In the genomic region with DNA sequence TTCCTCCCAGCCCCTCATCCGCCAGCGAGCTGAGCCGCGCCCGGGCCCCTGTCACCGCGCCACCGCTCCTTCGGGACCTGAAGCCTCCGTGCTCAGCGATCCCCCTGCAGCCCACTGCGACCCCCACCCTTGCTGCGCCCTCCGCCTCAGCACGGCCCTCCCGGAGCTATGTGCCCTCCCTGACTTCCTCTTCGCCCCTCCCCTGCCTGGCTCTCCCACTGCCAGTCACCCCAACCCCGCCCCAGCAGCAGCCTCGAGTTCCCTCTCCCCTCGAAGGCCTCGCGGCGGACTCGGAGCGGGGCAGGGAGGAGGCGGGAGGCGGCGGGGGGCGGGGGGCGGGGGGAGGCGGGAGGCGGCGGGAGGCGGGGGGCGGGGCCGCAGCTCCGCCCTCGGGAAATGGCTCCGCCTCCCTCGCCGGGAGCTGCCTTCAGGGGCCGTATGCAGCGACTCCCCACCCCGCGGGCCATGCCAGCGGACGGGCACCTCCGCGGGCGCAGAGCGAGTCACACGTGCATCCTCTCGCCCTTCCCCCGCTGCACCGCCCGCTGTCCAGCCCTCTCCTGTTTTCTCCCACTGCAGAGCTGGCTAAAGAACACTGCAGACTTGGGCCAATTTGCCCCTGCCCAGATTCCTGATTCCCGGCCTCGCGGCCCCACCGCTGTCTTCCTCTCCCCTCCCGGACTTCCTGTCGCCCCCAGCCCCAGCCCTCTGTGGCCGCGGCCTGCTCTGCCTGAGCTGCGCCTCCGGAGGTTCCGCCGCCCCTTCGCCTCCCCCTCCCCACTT, we compare ENCODE assay signal across 8 cellular contexts. TPM values are rescaled to one million over a fixed set of nuclear protein-coding genes. Genes with fewer than 3 reads are reported as not detected.
DNase-seq lines count a peak whose midpoint lies in the region; ATAC-seq, FAIRE-seq and TF ChIP-seq lines count a peak whose summit lies in the region.

No MANE protein-coding gene starts in this region.

- H3K27me3 ChIP-seq in keratinocyte (ENCODE audit: control insufficient read depth, extremely low read depth, insufficient read depth, low read length), result no peaks in the 10 kb centered on the region

- dilution Hi-C loops in keratinocyte (cut with MboI; ENCODE audit: extremely low pct_ligation_motif_present, low sequenced_read_pairs), result no loop called here

- FAIRE-seq in GM12892 (lab: Jason Lieb, UNC) (peak; percentile 9), keratinocyte (lab: Jason Lieb, UNC) (no peak)

- DNase-seq in GM12892 (ENCODE audit: insufficient read length) (peak; percentile 80), NCI-H2196 treated with DMSO at 0.1 percent for 48 hours (lab: John Stamatoyannopoulos, UW; ENCODE audit: unreplicated experiment) (peak; percentile 69), caudate nucleus (lab: John Stamatoyannopoulos, UW) (peak in 60 of 61 donors; percentile 58 to 99 (median 93)), keratinocyte (ENCODE audit: low read depth, low spot score) (peak; percentile 49)
- DNase-seq in activated CD4-positive, CD25-positive, alpha-beta regulatory T cell (lab: John Stamatoyannopoulos, UW), result peak; percentile 48 to 71 (median 61)
- DNase-seq in stimulated activated CD4-positive, alpha-beta T cell treated with anti-CD3 and anti-CD28 coated beads, Interleukin-12 subunit alpha, Interleukin-12 subunit beta, amount 100 ng/mL, for 24 hours (ENCODE audit: low read depth in 2 of 2), result peak; percentile 45 to 68

- no peaks in the 10 kb centered on the region for H4K20me1 ChIP-seq in keratinocyte (ENCODE audit: control insufficient read depth, extremely low read depth, insufficient read depth, low read length)

- no peak for TF ChIP-seq CTCF in keratinocyte (optimal IDR thresholded peaks at IDR 0.05 in 1 of 3, IDR thresholded peaks at IDR 0.05 in 1 of 3, conservative IDR thresholded peaks at IDR 0.05 in 1 of 3; ENCODE audit: extremely low read depth in 1 of 3, insufficient read depth in 2 of 3, low read length in 3 of 3)

- peaks cover 15% of the 10 kb centered on the region for H3K4me1 ChIP-seq in keratinocyte (ENCODE audit: control insufficient read depth, extremely low read depth, insufficient read depth, low read length)

- no peaks in the 10 kb centered on the region for H3K36me3 ChIP-seq in keratinocyte (ENCODE audit: control insufficient read depth in 2 of 2, extremely low read depth in 1 of 2, insufficient read depth in 2 of 2, low read length in 2 of 2)

- H3K27ac ChIP-seq in caudate nucleus (ENCODE audit: low read depth, low read length) (peak overlapping the region; percentile 98), keratinocyte (ENCODE audit: control insufficient read depth, insufficient read depth, low read length) (peak overlapping the region; percentile 56)

- H3K4me3 ChIP-seq in keratinocyte (ENCODE audit: control insufficient read depth in 2 of 3, extremely low read depth in 1 of 3, insufficient read depth in 2 of 3, low read depth in 1 of 3, low read length in 3 of 3), result peak overlapping the region in 1 of 3 experiments; percentile 28

- H3K4me2 ChIP-seq in keratinocyte (ENCODE audit: control insufficient read depth, extremely low read depth, insufficient read depth, low read depth, low read length), result peak overlapping the region; percentile 27

- no peaks in the 10 kb centered on the region for H3K9me1 ChIP-seq in keratinocyte (ENCODE audit: control insufficient read depth, extremely low read depth, insufficient read depth, low read length)

- ATAC-seq in HG03103 (IDR thresholded peaks at IDR 0.05; ENCODE audit: low read depth, unreplicated experiment) (peak; percentile 70), HG03139 (IDR thresholded peaks at IDR 0.05; ENCODE audit: unreplicated experiment) (no peak)

- H2AFZ ChIP-seq in keratinocyte (ENCODE audit: control insufficient read depth, low read length), result no peak overlapping the region

- H3K79me2 ChIP-seq in keratinocyte (ENCODE audit: control insufficient read depth, insufficient read depth, low read length), result no peaks in the 10 kb centered on the region

- no peaks in the 10 kb centered on the region for H3K9me3 ChIP-seq in keratinocyte (ENCODE audit: control insufficient read depth, low read depth, low read length)

- peak; percentile 39; the same call in 1 of the 2 replicates for TF ChIP-seq POLR2A in GM12892 (IDR thresholded peaks at IDR 0.05; ENCODE audit: low read depth, low read length)

- H3K9ac ChIP-seq in keratinocyte (ENCODE audit: control insufficient read depth, extremely low read depth, insufficient read depth, low read length), result peak overlapping the region; percentile 52

RNA-seq across cellular contexts. Expression of gene ADIPOR2, which starts 29.1 kb away (rescaled TPM):
- polyA plus RNA-seq in GM12892 (2012; ENCODE audit: missing spikeins), result 32.6 TPM
- polyA plus RNA-seq in keratinocyte, result 35.7 to 59.4 TPM (median 41.4 TPM) in 3 replicates
- 12.5 TPM for polyA plus RNA-seq in keratinocyte (2011; ENCODE audit: low read depth)
- 41.5 and 68.5 TPM in 2 replicates for polyA plus RNA-seq in keratinocyte (2011; cell fraction: cytosol; rRNA removed)
- 61.9 and 66.3 TPM in 2 replicates for polyA plus RNA-seq in keratinocyte (2011; cell fraction: nucleus; rRNA removed)
- polyA plus RNA-seq in keratinocyte (2012; ENCODE audit: low replicate concordance), result 31.8 and 46.1 TPM in 2 replicates
- 36.3 to 53.9 TPM (median 39.5 TPM) in 3 replicates for polyA minus RNA-seq in keratinocyte
- 20.9 TPM for polyA minus RNA-seq in keratinocyte (2011; cell fraction: cytosol; rRNA and poly(A)+ RNA removed)
- polyA minus RNA-seq in keratinocyte (2011; cell fraction: nucleus; rRNA and poly(A)+ RNA removed), result 32.5 and 77.1 TPM in 2 replicates

RNA-seq across cellular contexts. Expression of gene WNT5B, which starts 32.7 kb away (rescaled TPM):
- polyA plus RNA-seq in GM12892 (2012; ENCODE audit: missing spikeins), result 5.2 TPM
- 11.9 to 27.8 TPM (median 12.3 TPM) in 3 replicates for polyA plus RNA-seq in keratinocyte
- 3.8 TPM for polyA plus RNA-seq in keratinocyte (2011; ENCODE audit: low read depth)
- polyA plus RNA-seq in keratinocyte (2011; cell fraction: cytosol; rRNA removed), result 9.2 and 13.1 TPM in 2 replicates
- 24.7 and 30.9 TPM in 2 replicates for polyA plus RNA-seq in keratinocyte (2011; cell fraction: nucleus; rRNA removed)
- 5.4 and 32.2 TPM in 2 replicates for polyA plus RNA-seq in keratinocyte (2012; ENCODE audit: low replicate concordance)
- 14.2 to 51.2 TPM (median 17.0 TPM) in 3 replicates for polyA minus RNA-seq in keratinocyte
- 18.2 TPM for polyA minus RNA-seq in keratinocyte (2011; cell fraction: cytosol; rRNA and poly(A)+ RNA removed)
- polyA minus RNA-seq in keratinocyte (2011; cell fraction: nucleus; rRNA and poly(A)+ RNA removed), result 21.0 and 28.8 TPM in 2 replicates
